In the genomic region with DNA sequence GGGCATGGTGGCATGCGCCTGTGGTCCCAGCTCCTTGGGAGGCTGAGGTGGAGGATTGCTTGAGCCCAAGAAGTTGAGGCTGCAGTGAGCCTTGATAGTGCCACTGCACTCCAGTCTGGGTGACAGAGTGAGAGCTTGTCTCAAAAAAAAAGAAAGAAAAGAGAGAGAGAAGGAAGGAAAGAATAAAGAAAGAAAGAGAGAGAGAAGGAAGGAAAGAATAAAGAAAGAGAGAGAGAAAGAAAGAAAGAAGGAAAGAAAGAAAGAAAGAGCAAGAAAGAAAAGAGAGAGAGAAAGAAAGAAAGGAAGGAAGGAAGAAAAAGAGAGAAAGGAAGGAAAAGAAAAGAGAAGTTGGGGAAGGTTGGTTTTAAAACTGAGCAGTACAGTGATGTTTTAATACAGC, we compare ENCODE assay signal across 23 cellular contexts.
"Had no signal": no experiment of that assay in that cellular context is flagged by ENCODE, and none has a peak within 500 bp of the region (broad histone marks: within the 10 kb centered on the region; RNA-seq: fewer than 3 reads in every experiment).

No MANE protein-coding gene starts in this region.

- H3K36me3 Mint-ChIP-seq: natural killer cell treated with Interleukin-12 subunit alpha and Interleukin-12 subunit beta and Interleukin-15 and Interleukin-18, amount 100 ng/mL, for 72 hours; stimulated activated naive B cell treated with anti-CD40 and anti-IgM and Interleukin-4, amounts not matched to agents 10 μg/mL and 1 μg/mL and 100 μg/mL, for 72 hours; type B pancreatic cell had no signal

- H3K9me3 ChIP-seq: esophagus squamous epithelium, spleen, suprapubic skin, thyroid gland had no signal

- H2AFZ ChIP-seq: hepatocyte had no signal

- ATAC-seq: left colon; left ventricle myocardium superior; natural killer cell treated with Interleukin-12 subunit alpha and Interleukin-12 subunit beta and Interleukin-15 and Interleukin-18, amount 100 ng/mL, for 72 hours; sciatic nerve; stimulated activated naive B cell treated with anti-CD40 and anti-IgM and Interleukin-4, amounts not matched to agents 10 μg/mL and 1 μg/mL and 100 μg/mL, for 72 hours had no signal

- H3K4me2 ChIP-seq: hepatocyte had no signal

- H3K27me3 Mint-ChIP-seq: dendritic cell treated with granulocyte-macrophage colony-stimulating factor and Interleukin-4, amounts not matched to agents 40 ng/mL and 50 ng/mL, for 4 days; type B pancreatic cell had no signal

- H3K27me3 ChIP-seq: esophagus squamous epithelium, hepatocyte, spleen, suprapubic skin, thyroid gland had no signal

- H3K4me3 ChIP-seq: esophagus squamous epithelium, hepatocyte, lung, spleen, suprapubic skin, thyroid gland had no signal

- H3K27ac ChIP-seq: esophagus squamous epithelium, hepatocyte, spleen, suprapubic skin, thyroid gland had no signal

- H3K36me3 ChIP-seq: esophagus squamous epithelium, spleen, suprapubic skin, thyroid gland had no signal

- H3K4me1 ChIP-seq: thyroid gland had no signal

- FAIRE-seq: colon, urothelium cell line had no signal

- DNase-seq: esophagus squamous epithelium; foreskin fibroblast; head of caudate nucleus; left colon; left ventricle myocardium superior; mesenchymal stem cell; midbrain; posterior cingulate gyrus; spleen; stimulated activated CD4-positive, alpha-beta T cell treated with anti-CD3 and anti-CD28 coated beads, Interleukin-15, amount 100 ng/mL, for 24 hours; stimulated activated CD4-positive, alpha-beta T cell treated with anti-CD3 and anti-CD28 coated beads, Interleukin-1b, Interleukin-23, amount 100 ng/mL, for 48 hours; stimulated activated CD4-positive, alpha-beta T cell treated with anti-CD3 and anti-CD28 coated beads, Interleukin-4, amount 100 ng/mL, for 24 hours; stimulated activated naive B cell treated with anti-CD40 and anti-IgM and Interleukin-4, amounts not matched to agents 10 μg/mL and 1 μg/mL and 100 μg/mL, for 72 hours; thyroid gland had no signal

- H3K9me3 Mint-ChIP-seq: dendritic cell treated with granulocyte-macrophage colony-stimulating factor and Interleukin-4, amounts not matched to agents 40 ng/mL and 50 ng/mL, for 4 days; natural killer cell treated with Interleukin-12 subunit alpha and Interleukin-12 subunit beta and Interleukin-15 and Interleukin-18, amount 100 ng/mL, for 72 hours; stimulated activated naive B cell treated with anti-CD40 and anti-IgM and Interleukin-4, amounts not matched to agents 10 μg/mL and 1 μg/mL and 100 μg/mL, for 72 hours had no signal

- H3K27ac Mint-ChIP-seq: dendritic cell treated with granulocyte-macrophage colony-stimulating factor and Interleukin-4, amounts not matched to agents 40 ng/mL and 50 ng/mL, for 4 days; natural killer cell treated with Interleukin-12 subunit alpha and Interleukin-12 subunit beta and Interleukin-15 and Interleukin-18, amount 100 ng/mL, for 72 hours; stimulated activated naive B cell treated with anti-CD40 and anti-IgM and Interleukin-4, amounts not matched to agents 10 μg/mL and 1 μg/mL and 100 μg/mL, for 72 hours; type B pancreatic cell had no signal

- H3K79me2 ChIP-seq: hepatocyte had no signal

- H3K4me3 Mint-ChIP-seq: dendritic cell treated with granulocyte-macrophage colony-stimulating factor and Interleukin-4, amounts not matched to agents 40 ng/mL and 50 ng/mL, for 4 days; natural killer cell treated with Interleukin-12 subunit alpha and Interleukin-12 subunit beta and Interleukin-15 and Interleukin-18, amount 100 ng/mL, for 72 hours; stimulated activated naive B cell treated with anti-CD40 and anti-IgM and Interleukin-4, amounts not matched to agents 10 μg/mL and 1 μg/mL and 100 μg/mL, for 72 hours; type B pancreatic cell had no signal
